ENCODE assay signal across 8 cellular contexts in genomic region chr16:27232061-27232841, GRCh38. TPM values are rescaled to one million over a fixed set of nuclear protein-coding genes. Genes with fewer than 3 reads are reported as not detected.
DNase-seq lines count a peak whose midpoint lies in the region; ATAC-seq, FAIRE-seq and TF ChIP-seq lines count a peak whose summit lies in the region.

No MANE protein-coding gene starts in this region.

- H3K4me2 ChIP-seq in HepG2 (ENCODE audit: low read depth, low read length) = no peak overlapping the region

- no peaks in the 10 kb centered on the region for H3K27me3 ChIP-seq in sigmoid colon
- no peaks in the 10 kb centered on the region for H3K27me3 ChIP-seq in HepG2 (ENCODE audit: control insufficient read depth in 1 of 2, insufficient read depth in 2 of 2, low read length in 2 of 2)

- H3K4me3 ChIP-seq in sigmoid colon (no peak overlapping the region), HepG2 (replicated peaks in 1 of 3; ENCODE audit: insufficient read depth in 1 of 3, low read depth in 2 of 3, low read length in 3 of 3) (no peak overlapping the region)

- TF ChIP-seq POLR2A in sigmoid colon (IDR thresholded peaks at IDR 0.05) = no peak
- no peak for TF ChIP-seq POLR2A in HepG2 (IDR thresholded peaks at IDR 0.05; ENCODE audit: insufficient read depth in 1 of 2, low read depth in 2 of 2, low read length in 2 of 2)

- CTCF ChIA-PET in activated CD8-positive, alpha-beta memory T cell treated with anti-CD3 and anti-CD28 coated beads, Interleukin-2, amount 10 ng/mL, durations not matched to agents 7 days and 5 days (lab: Charles Lee) = interaction anchor here (0.7 to 8.1 kb wide), 14 partner anchors 10 to 224 kb away, joined by 3 to 116 read pairs (median 6); no protein-coding TSS in a partner anchor
- CTCF ChIA-PET in HepG2 (lab: Yijun Ruan, JAX; ENCODE audit: low intra/inter-chr PET ratio, low total read pairs) = no interaction called here

- H3K9me3 Mint-ChIP-seq in activated CD8-positive, alpha-beta memory T cell treated with anti-CD3 and anti-CD28 coated beads, Interleukin-2, amount 10 ng/mL, durations not matched to agents 7 days and 5 days (ENCODE audit: low read depth) = no peaks in the 10 kb centered on the region

- H3K36me3 ChIP-seq in sigmoid colon (peaks cover 0 to 43% (median 19%) of the 10 kb centered on the region in 4 donors), HepG2 (replicated peaks in 1 of 2; ENCODE audit: control insufficient read depth in 1 of 2, insufficient read depth in 2 of 2, low read length in 2 of 2) (peaks cover 18 to 35% of the 10 kb centered on the region in 2 experiments; a peak in 4 of 5 replicates)

- BruUV-seq in HepG2 (replicated peaks; lab: Mats Ljungman, UMichigan) = no TSS peak

- no peaks in the 10 kb centered on the region for H3K27me3 Mint-ChIP-seq in activated CD8-positive, alpha-beta memory T cell treated with anti-CD3 and anti-CD28 coated beads, Interleukin-2, amount 10 ng/mL, durations not matched to agents 7 days and 5 days

- H3K27ac Mint-ChIP-seq in activated CD8-positive, alpha-beta memory T cell treated with anti-CD3 and anti-CD28 coated beads, Interleukin-2, amount 10 ng/mL, durations not matched to agents 7 days and 5 days = peak overlapping the region; percentile 84

- 55 to 60% methylated on average over 24 of the region's 24 CpGs for WGBS in sigmoid colon, 2 donors
- WGBS in HepG2 (ENCODE audit: low lambda C conversion rate) = 95% methylated on average over 24 of the region's 24 CpGs

- H3K4me1 ChIP-seq in sigmoid colon (peaks cover 0 to 18% (median 15%) of the 10 kb centered on the region in 4 donors), HepG2 (ENCODE audit: insufficient read depth, low read length) (no peaks in the 10 kb centered on the region)

- POLR2A ChIA-PET in HepG2 (lab: Yijun Ruan, JAX) = no interaction called here

- TF ChIP-seq RAD21 in HepG2 (CRISPR knock-in tag; IDR thresholded peaks at IDR 0.05) = no peak

- H3K9me3 ChIP-seq in sigmoid colon (no peaks in the 10 kb centered on the region), HepG2 (ENCODE audit: low read length) (no peaks in the 10 kb centered on the region)

- no peak for TF ChIP-seq EP300 in sigmoid colon (IDR thresholded peaks at IDR 0.05)
- no peak for TF ChIP-seq EP300 in HepG2 (IDR thresholded peaks at IDR 0.05; ENCODE audit: low read depth in 2 of 2, low read length in 2 of 2)
- TF ChIP-seq EP300 in HepG2 (CRISPR knock-in tag; IDR thresholded peaks at IDR 0.05; ENCODE audit: borderline replicate concordance) = no peak

- peak; percentile 56 for DNase-seq in activated CD8-positive, alpha-beta memory T cell treated with anti-CD3 and anti-CD28 coated beads, Interleukin-2, amount 10 ng/mL, durations not matched to agents 7 days and 5 days
- peak; percentile 59 for DNase-seq in sigmoid colon
- no peak for DNase-seq in HepG2 (ENCODE audit: low spot score)
- no peak for DNase-seq in omental fat pad (ENCODE audit: low spot score)
- DNase-seq in HT-29 (ENCODE audit: low spot score) = no peak

- no peak overlapping the region for H3K9ac ChIP-seq in HepG2 (ENCODE audit: insufficient read depth, low read depth, low read length)

- ATAC-seq in GM18511 (IDR thresholded peaks at IDR 0.05; ENCODE audit: unreplicated experiment) (peak; percentile 79), HG03045 (IDR thresholded peaks at IDR 0.05; ENCODE audit: unreplicated experiment) (peak; percentile 59), HepG2 (no peak), GM18520 (IDR thresholded peaks at IDR 0.05; ENCODE audit: unreplicated experiment) (no peak), omental fat pad (ENCODE audit: low FRiP score) (no peak)
- ATAC-seq in activated CD8-positive, alpha-beta memory T cell treated with anti-CD3 and anti-CD28 coated beads, Interleukin-2, amount 10 ng/mL, durations not matched to agents 7 days and 5 days = no peak

- H3K36me3 Mint-ChIP-seq in activated CD8-positive, alpha-beta memory T cell treated with anti-CD3 and anti-CD28 coated beads, Interleukin-2, amount 10 ng/mL, durations not matched to agents 7 days and 5 days = peaks cover 26% of the 10 kb centered on the region

- H4K20me1 ChIP-seq in HepG2 (ENCODE audit: insufficient read depth, low read length) = no peaks in the 10 kb centered on the region

- H3K79me2 ChIP-seq in HepG2 (ENCODE audit: insufficient read depth, low read length) = no peaks in the 10 kb centered on the region

- H3K27ac ChIP-seq in sigmoid colon (peak overlapping the region in 1 of 4 donors; percentile 23), HepG2 (ENCODE audit: extremely low read length, insufficient read depth, low read length) (no peak overlapping the region)

- intact Hi-C loops in sigmoid colon (cut with DNase I) = no loop called here
- intact Hi-C loops in HepG2 (cut with micrococcal nuclease; ENCODE audit: unreplicated experiment) = no loop called here

- TF ChIP-seq CTCF in sigmoid colon (IDR thresholded peaks at IDR 0.05) (no peak), HepG2 (CRISPR knock-in tag; IDR thresholded peaks at IDR 0.05) (no peak), omental fat pad (IDR thresholded peaks at IDR 0.05) (no peak)

- H3K4me1 Mint-ChIP-seq in activated CD8-positive, alpha-beta memory T cell treated with anti-CD3 and anti-CD28 coated beads, Interleukin-2, amount 10 ng/mL, durations not matched to agents 7 days and 5 days = peaks cover 82% of the 10 kb centered on the region

- no peak overlapping the region for H2AFZ ChIP-seq in HepG2 (ENCODE audit: low read length)

- in situ Hi-C loops in HepG2 (cut with HindIII; ENCODE audit: extremely low pct_ligation_motif_present, low pct_unique_long_range_greater_than_20kb) = loop anchor here (5.0 kb wide), 1 partner anchor 135 kb away; no protein-coding TSS in a partner anchor

- FAIRE-seq in HepG2 (lab: Jason Lieb, UNC) = no peak

- peak overlapping the region; percentile 42 for H3K4me3 Mint-ChIP-seq in activated CD8-positive, alpha-beta memory T cell treated with anti-CD3 and anti-CD28 coated beads, Interleukin-2, amount 10 ng/mL, durations not matched to agents 7 days and 5 days

RNA-seq across cellular contexts. Expression of gene KDM8, which starts 28.9 kb away (rescaled TPM):
- 10 to 100 TPM; 14.8 to 18.2 TPM for total RNA-seq in activated CD8-positive, alpha-beta memory T cell treated with anti-CD3 and anti-CD28 coated beads, Interleukin-2, amount 10 ng/mL, durations not matched to agents 7 days and 5 days
- total RNA-seq in sigmoid colon = 1 to 10 TPM; 2.5 to 6.8 (median 3.7) TPM
- 1 to 10 TPM; 5.1 to 5.4 (median 5.4) TPM for polyA plus RNA-seq in sigmoid colon
- 5.2 and 8.6 TPM in 2 replicates for total RNA-seq in HepG2 (2016; rRNA removed; fragmentation: Illumina TruSeq; extraction: Trizol)
- 4.8 and 8.6 TPM in 2 replicates for total RNA-seq in HepG2 (2016; cell fraction: cytosol; rRNA removed; fragmentation: Illumina TruSeq; extraction: Trizol; ENCODE audit: low read depth)
- 6.8 and 8.9 TPM in 2 replicates for total RNA-seq in HepG2 (2016; cell fraction: insoluble cytoplasmic fraction; rRNA removed; fragmentation: Illumina TruSeq; extraction: Trizol)
- total RNA-seq in HepG2 (2016; cell fraction: membrane; rRNA removed; fragmentation: Illumina TruSeq; extraction: Trizol) = 5.4 and 6.5 TPM in 2 replicates
- 10.5 and 11.8 TPM in 2 replicates for total RNA-seq in HepG2 (2016; cell fraction: nucleus; rRNA removed; fragmentation: Illumina TruSeq; extraction: Trizol)
- 3.3 and 4.0 TPM in 2 replicates for polyA plus RNA-seq in HepG2 (2011; rRNA removed)
- 1.7 and 1.8 TPM in 2 replicates for polyA plus RNA-seq in HepG2 (2011; cell fraction: cytosol; rRNA removed)
- polyA plus RNA-seq in HepG2 (2011; cell fraction: nucleus; rRNA removed) = 18.0 and 23.0 TPM in 2 replicates
- polyA plus RNA-seq in HepG2 (2012) = 3.3 and 3.7 TPM in 2 replicates
- polyA plus RNA-seq in HepG2 (2016; cell fraction: cytosol; fragmentation: Illumina TruSeq; extraction: Trizol; ENCODE audit: low read depth) = 1.4 and 2.0 TPM in 2 replicates
- polyA plus RNA-seq in HepG2 (2016; cell fraction: insoluble cytoplasmic fraction; fragmentation: Illumina TruSeq; extraction: Trizol; ENCODE audit: low read depth) = 8.2 and 9.2 TPM in 2 replicates
- polyA plus RNA-seq in HepG2 (2016; cell fraction: membrane; fragmentation: Illumina TruSeq; extraction: Trizol; ENCODE audit: low read depth) = 2.7 and 2.8 TPM in 2 replicates
- 14.1 and 16.6 TPM in 2 replicates for polyA plus RNA-seq in HepG2 (2016; cell fraction: nucleus; fragmentation: Illumina TruSeq; extraction: Trizol; ENCODE audit: insufficient read depth, low read depth)
- polyA minus RNA-seq in HepG2 (2011; rRNA and poly(A)+ RNA removed; ENCODE audit: low replicate concordance) = 8.5 and 15.7 TPM in 2 replicates
- polyA minus RNA-seq in HepG2 (2011; cell fraction: cytosol; rRNA and poly(A)+ RNA removed) = 1.7 and 2.4 TPM in 2 replicates
- 13.1 and 14.7 TPM in 2 replicates for polyA minus RNA-seq in HepG2 (2011; cell fraction: nucleus; rRNA and poly(A)+ RNA removed)
- total RNA-seq in omental fat pad = 1 to 10 TPM; 2.0 to 4.6 (median 2.6) TPM
- 3.9 and 6.0 TPM in 2 replicates for total RNA-seq in HT-29 (2014; rRNA removed; shearing (Covaris generic))

RNA-seq across cellular contexts. Expression of gene NSMCE1, which starts 36.3 kb away (rescaled TPM):
- 10 to 100 TPM; 75.9 to 94.0 TPM for total RNA-seq in activated CD8-positive, alpha-beta memory T cell treated with anti-CD3 and anti-CD28 coated beads, Interleukin-2, amount 10 ng/mL, durations not matched to agents 7 days and 5 days
- 10 to 100 TPM; 32.5 to 51.0 (median 45.1) TPM for total RNA-seq in sigmoid colon
- polyA plus RNA-seq in sigmoid colon = 10 to 100 TPM; 54.7 to 65.2 (median 64.2) TPM
- total RNA-seq in HepG2 (2016; rRNA removed; fragmentation: Illumina TruSeq; extraction: Trizol) = 52.9 and 53.2 TPM in 2 replicates
- 17.2 and 19.5 TPM in 2 replicates for total RNA-seq in HepG2 (2016; cell fraction: cytosol; rRNA removed; fragmentation: Illumina TruSeq; extraction: Trizol; ENCODE audit: low read depth)
- 55.4 and 56.5 TPM in 2 replicates for total RNA-seq in HepG2 (2016; cell fraction: insoluble cytoplasmic fraction; rRNA removed; fragmentation: Illumina TruSeq; extraction: Trizol)
- 25.5 and 27.7 TPM in 2 replicates for total RNA-seq in HepG2 (2016; cell fraction: membrane; rRNA removed; fragmentation: Illumina TruSeq; extraction: Trizol)
- 28.0 and 30.5 TPM in 2 replicates for total RNA-seq in HepG2 (2016; cell fraction: nucleus; rRNA removed; fragmentation: Illumina TruSeq; extraction: Trizol)
- polyA plus RNA-seq in HepG2 (2011; rRNA removed) = 42.7 and 43.5 TPM in 2 replicates
- polyA plus RNA-seq in HepG2 (2011; cell fraction: cytosol; rRNA removed) = 43.3 and 48.1 TPM in 2 replicates
- 9.6 and 20.1 TPM in 2 replicates for polyA plus RNA-seq in HepG2 (2011; cell fraction: nucleus; rRNA removed)
- 63.6 and 69.8 TPM in 2 replicates for polyA plus RNA-seq in HepG2 (2012)
- polyA plus RNA-seq in HepG2 (2016; cell fraction: cytosol; fragmentation: Illumina TruSeq; extraction: Trizol; ENCODE audit: low read depth) = 16.5 and 23.5 TPM in 2 replicates
- 55.4 and 59.8 TPM in 2 replicates for polyA plus RNA-seq in HepG2 (2016; cell fraction: insoluble cytoplasmic fraction; fragmentation: Illumina TruSeq; extraction: Trizol; ENCODE audit: low read depth)
- polyA plus RNA-seq in HepG2 (2016; cell fraction: membrane; fragmentation: Illumina TruSeq; extraction: Trizol; ENCODE audit: low read depth) = 23.1 and 25.4 TPM in 2 replicates
- 58.1 and 59.0 TPM in 2 replicates for polyA plus RNA-seq in HepG2 (2016; cell fraction: nucleus; fragmentation: Illumina TruSeq; extraction: Trizol; ENCODE audit: insufficient read depth, low read depth)
- polyA minus RNA-seq in HepG2 (2011; rRNA and poly(A)+ RNA removed; ENCODE audit: low replicate concordance) = 68.2 and 105 TPM in 2 replicates
- 19.2 and 19.6 TPM in 2 replicates for polyA minus RNA-seq in HepG2 (2011; cell fraction: cytosol; rRNA and poly(A)+ RNA removed)
- 12.1 and 29.7 TPM in 2 replicates for polyA minus RNA-seq in HepG2 (2011; cell fraction: nucleus; rRNA and poly(A)+ RNA removed)
- total RNA-seq in omental fat pad = 10 to 100 TPM; 30.3 to 53.0 (median 43.9) TPM
- total RNA-seq in HT-29 (2014; rRNA removed; shearing (Covaris generic)) = 49.9 and 52.3 TPM in 2 replicates

Comparison
In these comparisons a context has a peak if more than half of its experiments do, and no peak if none do; other contexts are left out.
1. ATAC-seq: peak in GM18511 (single experiment) and HG03045 (single experiment); none in activated CD8-positive, alpha-beta memory T cell treated with anti-CD3 and anti-CD28 coated beads, Interleukin-2, amount 10 ng/mL, durations not matched to agents 7 days and 5 days (single experiment), HepG2 (single experiment), GM18520 (single experiment) and omental fat pad (single experiment).
2. DNase-seq: peak in activated CD8-positive, alpha-beta memory T cell treated with anti-CD3 and anti-CD28 coated beads, Interleukin-2, amount 10 ng/mL, durations not matched to agents 7 days and 5 days (single experiment) and sigmoid colon (single experiment); none in HepG2 (single experiment), omental fat pad (single experiment) and HT-29 (single experiment).